7 cellular contexts compared by ENCODE assay signal in genomic region chr9:129026442-129027223, GRCh38. TPM values are rescaled to one million over a fixed set of nuclear protein-coding genes. Genes with fewer than 3 reads are reported as not detected.
DNase-seq lines count a peak whose midpoint lies in the region; ATAC-seq and TF ChIP-seq lines count a peak whose summit lies in the region.

No MANE protein-coding gene starts in this region.

- POLR2A ChIA-PET in naive thymus-derived CD4-positive, alpha-beta T cell (lab: Charles Lee), result interaction anchor here (1.6 to 2.1 kb wide), 2 partner anchors 10 to 12 kb away, joined by 9 to 10 read pairs; partner anchors contain the start of gene MIGA2

- peaks cover 32% of the 10 kb centered on the region in 2 donors for H3K4me1 ChIP-seq in duodenal mucosa (ENCODE audit: control insufficient read depth in 1 of 2, insufficient read depth in 2 of 2, low read length in 2 of 2)
- H3K4me1 ChIP-seq in naive thymus-derived CD4-positive, alpha-beta T cell (ENCODE audit: control insufficient read depth in 2 of 2, insufficient read depth in 2 of 2, low read length in 2 of 2), result peaks cover 13 to 18% of the 10 kb centered on the region in 2 donors

- intact Hi-C loops in naive thymus-derived CD4-positive, alpha-beta T cell (cut with micrococcal nuclease), result loop anchor here in 1 of 2 donors (5.0 kb wide), 1 partner anchor 79 kb away; the partner anchor contains the start of genes DOLK and NUP188

- H3K9me3 ChIP-seq in duodenal mucosa (ENCODE audit: control insufficient read depth in 1 of 2, low read length in 2 of 2), result no peaks in the 10 kb centered on the region
- H3K9me3 ChIP-seq in naive thymus-derived CD4-positive, alpha-beta T cell (ENCODE audit: control insufficient read depth in 2 of 3, low read length in 3 of 3), result no peaks in the 10 kb centered on the region

- DNase-seq in GM06990 (ENCODE audit: extremely low read depth, insufficient read length) (no peak), NCI-H69 (lab: John Stamatoyannopoulos, UW) (peak; percentile 70), GF-D8 (lab: John Stamatoyannopoulos, UW) (no peak)
- no peak for DNase-seq in naive thymus-derived CD4-positive, alpha-beta T cell
- DNase-seq in effector CD4-positive, alpha-beta T cell, result no peak

- H3K4me1 Mint-ChIP-seq in naive thymus-derived CD4-positive, alpha-beta T cell, result peaks cover 17 to 50% (median 34%) of the 10 kb centered on the region in 7 donors

- CTCF ChIA-PET in naive thymus-derived CD4-positive, alpha-beta T cell (lab: Charles Lee), result no interaction called here

- no peak for TF ChIP-seq CTCF in GM06990 (IDR thresholded peaks at IDR 0.05; ENCODE audit: insufficient read depth, low read length, poor library complexity, severe bottlenecking)

- H3K27me3 ChIP-seq in GM06990 (replicated peaks; ENCODE audit: control insufficient read depth, insufficient read depth, low read length) (no peaks in the 10 kb centered on the region), duodenal mucosa (ENCODE audit: control insufficient read depth in 1 of 2, insufficient read depth in 2 of 2, low read length in 2 of 2) (no peaks in the 10 kb centered on the region)
- H3K27me3 ChIP-seq in naive thymus-derived CD4-positive, alpha-beta T cell (ENCODE audit: control insufficient read depth in 2 of 2, insufficient read depth in 2 of 2, low read length in 2 of 2), result no peaks in the 10 kb centered on the region

- peaks cover 0 to 3% (median 0%) of the 10 kb centered on the region in 5 donors for H3K36me3 Mint-ChIP-seq in naive thymus-derived CD4-positive, alpha-beta T cell

- peak overlapping the region; percentile 81 to 92 (median 83) for H3K4me3 Mint-ChIP-seq in naive thymus-derived CD4-positive, alpha-beta T cell

- no peaks in the 10 kb centered on the region for H3K27me3 Mint-ChIP-seq in naive thymus-derived CD4-positive, alpha-beta T cell

- H3K9me3 Mint-ChIP-seq in naive thymus-derived CD4-positive, alpha-beta T cell, result peaks cover 0 to 1% (median 0%) of the 10 kb centered on the region in 11 donors

- H3K27ac ChIP-seq in duodenal mucosa (ENCODE audit: low read depth, low read length), result no peak overlapping the region
- peak overlapping the region; percentile 72 for H3K27ac ChIP-seq in naive thymus-derived CD4-positive, alpha-beta T cell (ENCODE audit: low read depth, low read length)

- no peaks in the 10 kb centered on the region; the same call in none of the 2 replicates for H3K36me3 ChIP-seq in GM06990 (ENCODE audit: control insufficient read depth, insufficient read depth, low read length)
- no peaks in the 10 kb centered on the region for H3K36me3 ChIP-seq in duodenal mucosa (ENCODE audit: control insufficient read depth in 1 of 2, insufficient read depth in 2 of 2, low read length in 2 of 2)
- no peaks in the 10 kb centered on the region for H3K36me3 ChIP-seq in naive thymus-derived CD4-positive, alpha-beta T cell (ENCODE audit: control insufficient read depth in 2 of 3, insufficient read depth in 3 of 3, low read length in 3 of 3)

- H3K9ac ChIP-seq in duodenal mucosa (ENCODE audit: low read depth in 1 of 2, low read length in 2 of 2), result peak overlapping the region; percentile 5 to 70

- no peak for ATAC-seq in naive thymus-derived CD4-positive, alpha-beta T cell
- no peak for ATAC-seq in GM21737 (IDR thresholded peaks at IDR 0.05; ENCODE audit: unreplicated experiment)

- H3K27ac Mint-ChIP-seq in naive thymus-derived CD4-positive, alpha-beta T cell, result peak overlapping the region in 7 of 9 donors; percentile 52 to 90 (median 78)

- H3K4me3 ChIP-seq in GM06990 (replicated peaks; ENCODE audit: low read depth, low read length) (peak overlapping the region; percentile 81), duodenal mucosa (ENCODE audit: low read depth in 1 of 2, low read length in 2 of 2) (peak overlapping the region; percentile 76 to 86)
- H3K4me3 ChIP-seq in naive thymus-derived CD4-positive, alpha-beta T cell (ENCODE audit: low read length), result peak overlapping the region; percentile 76

RNA-seq across cellular contexts. Expression of gene SH3GLB2, which starts 1.5 kb away (rescaled TPM):
- 100 to 1,000 TPM in 2 of 5 experiments, 10 to 100 TPM in 3; 76.3 to 106 (median 86.2) TPM for total RNA-seq in naive thymus-derived CD4-positive, alpha-beta T cell
- polyA plus RNA-seq in naive thymus-derived CD4-positive, alpha-beta T cell, result 10 to 100 TPM; 22.5 to 31.7 TPM

RNA-seq across cellular contexts. Expression of gene MIGA2, which starts 9.8 kb away (rescaled TPM):
- 10 to 100 TPM; 50.0 to 73.4 (median 60.7) TPM for total RNA-seq in naive thymus-derived CD4-positive, alpha-beta T cell
- 10 to 100 TPM in 1 of 2 donors, 1 to 10 TPM in 1; 7.1 to 15.2 TPM for polyA plus RNA-seq in naive thymus-derived CD4-positive, alpha-beta T cell

RNA-seq across cellular contexts. Expression of gene DOLPP1, which starts 54.3 kb away (rescaled TPM):
- total RNA-seq in naive thymus-derived CD4-positive, alpha-beta T cell, result 10 to 100 TPM in 3 of 5 experiments, 1 to 10 TPM in 2; 5.7 to 17.1 (median 11.9) TPM
- polyA plus RNA-seq in naive thymus-derived CD4-positive, alpha-beta T cell, result 10 to 100 TPM; 10.5 to 12.3 TPM
